ENCODE assay signal across 1 cellular context in the genomic region with DNA sequence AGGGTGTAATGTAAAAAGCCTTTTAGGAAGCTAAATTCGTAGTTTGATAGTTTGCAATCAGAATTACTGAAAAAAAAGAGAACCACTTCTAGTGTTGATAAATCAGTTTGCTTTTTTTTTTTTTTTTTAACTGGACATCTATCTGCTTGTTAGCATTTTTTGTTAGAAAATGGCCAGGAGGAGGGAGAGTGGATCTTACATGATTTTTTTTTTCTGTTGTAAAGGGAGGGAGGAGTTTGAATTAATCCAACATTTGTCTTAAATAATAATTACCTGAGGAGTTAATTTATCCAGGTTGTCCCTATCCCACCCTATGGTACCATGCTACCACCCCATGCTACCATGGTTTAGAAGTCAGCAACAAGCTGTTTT.
TF ChIP-seq lines count a peak whose summit lies in the region.

No MANE protein-coding gene starts in this region.

TF ChIP-seq in GM12878, 131 proteins besides CTCF, POLR2A, EP300 and RAD21 (continued from another document):
- TF ChIP-seq MYB (IDR thresholded peaks at IDR 0.05; ENCODE audit: borderline replicate concordance, low read depth, low read length) (no peak), TAF1 (IDR thresholded peaks at IDR 0.05; ENCODE audit: borderline replicate concordance, low read depth, low read length) (no peak), SMC3 (IDR thresholded peaks at IDR 0.05; ENCODE audit: borderline replicate concordance, low read length) (no peak), CHD1 (IDR thresholded peaks at IDR 0.05; ENCODE audit: low read depth, low read length) (no peak), RB1 (IDR thresholded peaks at IDR 0.05; ENCODE audit: borderline replicate concordance) (no peak), IKZF1 (conservative IDR thresholded peaks at IDR 0.05) (no peak), ZSCAN29 (IDR thresholded peaks at IDR 0.05) (no peak), RFX5 (IDR thresholded peaks at IDR 0.05; ENCODE audit: low read depth, low read length) (no peak), MTA3 (IDR thresholded peaks at IDR 0.05; ENCODE audit: borderline replicate concordance, low read length) (no peak), NR2C1 (IDR thresholded peaks at IDR 0.05) (no peak), TCF12 (IDR thresholded peaks at IDR 0.05; ENCODE audit: low read depth, low read length) (no peak), CEBPZ (IDR thresholded peaks at IDR 0.05; ENCODE audit: low read depth, low read length) (no peak), SPI1 (IDR thresholded peaks at IDR 0.05; ENCODE audit: borderline replicate concordance, insufficient read depth, low read depth, low read length) (no peak)
- TF ChIP-seq, protein P1, sequence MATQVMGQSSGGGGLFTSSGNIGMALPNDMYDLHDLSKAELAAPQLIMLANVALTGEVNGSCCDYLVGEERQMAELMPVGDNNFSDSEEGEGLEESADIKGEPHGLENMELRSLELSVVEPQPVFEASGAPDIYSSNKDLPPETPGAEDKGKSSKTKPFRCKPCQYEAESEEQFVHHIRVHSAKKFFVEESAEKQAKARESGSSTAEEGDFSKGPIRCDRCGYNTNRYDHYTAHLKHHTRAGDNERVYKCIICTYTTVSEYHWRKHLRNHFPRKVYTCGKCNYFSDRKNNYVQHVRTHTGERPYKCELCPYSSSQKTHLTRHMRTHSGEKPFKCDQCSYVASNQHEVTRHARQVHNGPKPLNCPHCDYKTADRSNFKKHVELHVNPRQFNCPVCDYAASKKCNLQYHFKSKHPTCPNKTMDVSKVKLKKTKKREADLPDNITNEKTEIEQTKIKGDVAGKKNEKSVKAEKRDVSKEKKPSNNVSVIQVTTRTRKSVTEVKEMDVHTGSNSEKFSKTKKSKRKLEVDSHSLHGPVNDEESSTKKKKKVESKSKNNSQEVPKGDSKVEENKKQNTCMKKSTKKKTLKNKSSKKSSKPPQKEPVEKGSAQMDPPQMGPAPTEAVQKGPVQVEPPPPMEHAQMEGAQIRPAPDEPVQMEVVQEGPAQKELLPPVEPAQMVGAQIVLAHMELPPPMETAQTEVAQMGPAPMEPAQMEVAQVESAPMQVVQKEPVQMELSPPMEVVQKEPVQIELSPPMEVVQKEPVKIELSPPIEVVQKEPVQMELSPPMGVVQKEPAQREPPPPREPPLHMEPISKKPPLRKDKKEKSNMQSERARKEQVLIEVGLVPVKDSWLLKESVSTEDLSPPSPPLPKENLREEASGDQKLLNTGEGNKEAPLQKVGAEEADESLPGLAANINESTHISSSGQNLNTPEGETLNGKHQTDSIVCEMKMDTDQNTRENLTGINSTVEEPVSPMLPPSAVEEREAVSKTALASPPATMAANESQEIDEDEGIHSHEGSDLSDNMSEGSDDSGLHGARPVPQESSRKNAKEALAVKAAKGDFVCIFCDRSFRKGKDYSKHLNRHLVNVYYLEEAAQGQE (IDR thresholded peaks at IDR 0.05; ENCODE audit: low read depth, low read length) = no peak
- TF ChIP-seq, protein P2, sequence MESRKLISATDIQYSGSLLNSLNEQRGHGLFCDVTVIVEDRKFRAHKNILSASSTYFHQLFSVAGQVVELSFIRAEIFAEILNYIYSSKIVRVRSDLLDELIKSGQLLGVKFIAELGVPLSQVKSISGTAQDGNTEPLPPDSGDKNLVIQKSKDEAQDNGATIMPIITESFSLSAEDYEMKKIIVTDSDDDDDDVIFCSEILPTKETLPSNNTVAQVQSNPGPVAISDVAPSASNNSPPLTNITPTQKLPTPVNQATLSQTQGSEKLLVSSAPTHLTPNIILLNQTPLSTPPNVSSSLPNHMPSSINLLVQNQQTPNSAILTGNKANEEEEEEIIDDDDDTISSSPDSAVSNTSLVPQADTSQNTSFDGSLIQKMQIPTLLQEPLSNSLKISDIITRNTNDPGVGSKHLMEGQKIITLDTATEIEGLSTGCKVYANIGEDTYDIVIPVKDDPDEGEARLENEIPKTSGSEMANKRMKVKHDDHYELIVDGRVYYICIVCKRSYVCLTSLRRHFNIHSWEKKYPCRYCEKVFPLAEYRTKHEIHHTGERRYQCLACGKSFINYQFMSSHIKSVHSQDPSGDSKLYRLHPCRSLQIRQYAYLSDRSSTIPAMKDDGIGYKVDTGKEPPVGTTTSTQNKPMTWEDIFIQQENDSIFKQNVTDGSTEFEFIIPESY (IDR thresholded peaks at IDR 0.05) = no peak
